ENCODE assay signal across 8 cellular contexts in genomic region chr17:32079747-32080146, GRCh38.
DNase-seq lines count a peak whose midpoint lies in the region; ATAC-seq and TF ChIP-seq lines count a peak whose summit lies in the region.
"Not testable (repeated sequence)": the region's sequence is repeated elsewhere in the genome, so short reads cannot be mapped to it uniquely, and the experiment has no call there.

No MANE protein-coding gene starts in this region.

- H3F3A ChIP-seq in PC-9 (ENCODE audit: insufficient read depth, low read depth): not testable (repeated sequence)

- not testable (repeated sequence) for H3K4me1 ChIP-seq in Caco-2; PC-9 (replicated peaks; ENCODE audit: insufficient read depth)

- not testable (repeated sequence) for H3K36me3 ChIP-seq in Caco-2 (ENCODE audit: control insufficient read depth, insufficient read depth, low read length); PC-9 (ENCODE audit: low read depth)

- not testable (repeated sequence) for H2AFZ ChIP-seq in PC-9

- not testable (repeated sequence) for H3K27me3 Mint-ChIP-seq in Caco-2 (ENCODE audit: insufficient read depth, unreplicated experiment)

- peak; percentile 90 for ATAC-seq in GM21423 (IDR thresholded peaks at IDR 0.05; ENCODE audit: unreplicated experiment)

- H3K79me2 ChIP-seq in PC-9 (ENCODE audit: low read depth): not testable (repeated sequence)

- not testable (repeated sequence) for H3K27ac ChIP-seq in PC-9

- H4K20me1 ChIP-seq in PC-9 (ENCODE audit: insufficient read depth): not testable (repeated sequence)

- BruUV-seq in Caco-2 (replicated peaks; lab: Mats Ljungman, UMichigan); PC-9 (replicated peaks; lab: Mats Ljungman, UMichigan): not testable (repeated sequence)

- not testable (repeated sequence) for H3K4me3 Mint-ChIP-seq in Caco-2 (ENCODE audit: unreplicated experiment)

- not testable (repeated sequence) for H3K9me3 ChIP-seq in Caco-2; PC-9 (ENCODE audit: insufficient read depth, low read depth)

- POLR2A ChIA-PET in Caco-2 (lab: Charles Lee): interaction anchor here (0.6 kb wide), 1 partner anchor 246 kb away, joined by 3 read pairs; no protein-coding TSS in a partner anchor
- POLR2A ChIA-PET in PC-9 (lab: Charles Lee; ENCODE audit: unreplicated experiment): not testable (repeated sequence)

- not testable (repeated sequence) for H3K27me3 ChIP-seq in Caco-2 (replicated peaks; ENCODE audit: control insufficient read depth, insufficient read depth, low read length); PC-9 (ENCODE audit: insufficient read depth, low read depth)

- not testable (repeated sequence) for H3K9me3 Mint-ChIP-seq in Caco-2 (ENCODE audit: unreplicated experiment)

- H3K4me3 ChIP-seq in Caco-2 (ENCODE audit: low read depth, low read length); PC-9: not testable (repeated sequence)

- CTCF ChIA-PET in Caco-2 (lab: Charles Lee); PC-9 (lab: Charles Lee): not testable (repeated sequence)

- intact Hi-C loops in Caco-2 (cut with micrococcal nuclease; ENCODE audit: unreplicated experiment); PC-9 (cut with micrococcal nuclease; ENCODE audit: unreplicated experiment): not testable (repeated sequence)

- DNase-seq in Caco-2 (peak; percentile 40 to 62), HK-2 (ENCODE audit: unreplicated experiment) (peak; percentile 8), PC-9 (peak in 1 of 2 experiments; percentile 50), myocyte (ENCODE audit: low read depth) (peak; percentile 39)
- DNase-seq in activated CD8-positive, alpha-beta memory T cell treated with anti-CD3 and anti-CD28 coated beads, Interleukin-2, amount 50 U/mL, for 4 hours: peak; percentile 56
- DNase-seq in effector CD4-positive, alpha-beta T cell: peak; percentile 60
- peak; percentile 76 for DNase-seq in stimulated activated CD8-positive, alpha-beta memory T cell treated with anti-CD3 and anti-CD28 coated beads, Interleukin-4, amount 100 ng/mL, for 48 hours

- not testable (repeated sequence) for H3K36me3 Mint-ChIP-seq in Caco-2 (ENCODE audit: insufficient read depth, unreplicated experiment)

- not testable (repeated sequence) for H3K27ac Mint-ChIP-seq in Caco-2 (ENCODE audit: unreplicated experiment)

- peak overlapping the region; percentile 19; the same call in 1 of the 2 replicates for H3K4me2 ChIP-seq in PC-9

- H3K4me1 Mint-ChIP-seq in Caco-2 (ENCODE audit: low read depth, unreplicated experiment): not testable (repeated sequence)

- not testable (repeated sequence) for H3K9me2 ChIP-seq in PC-9 (ENCODE audit: insufficient read depth)

- TF ChIP-seq CTCF in Caco-2 (IDR thresholded peaks at IDR 0.05; ENCODE audit: insufficient read depth in 1 of 2, low read depth in 1 of 2, low read length in 1 of 2, severe bottlenecking in 1 of 2, unreplicated experiment in 1 of 2); PC-9 (conservative IDR thresholded peaks at IDR 0.05): not testable (repeated sequence)
